9 cellular contexts compared by ENCODE assay signal in genomic region chr12:68236421-68237059, GRCh38. TPM values are rescaled to one million over a fixed set of nuclear protein-coding genes. Genes with fewer than 3 reads are reported as not detected.
DNase-seq lines count a peak whose midpoint lies in the region; ATAC-seq and TF ChIP-seq lines count a peak whose summit lies in the region.
"Had no signal": no experiment of that assay in that cellular context is flagged by ENCODE, and none has a peak within 500 bp of the region (broad histone marks: within the 10 kb centered on the region; RNA-seq: fewer than 3 reads in every experiment).

No MANE protein-coding gene starts in this region.

- H3K27ac ChIP-seq in neuronal stem cell (replicated peaks; ENCODE audit: low read length), result no peak overlapping the region

- H3K4me3 ChIP-seq in Caco-2 (ENCODE audit: low read depth, low read length), result no peak overlapping the region
- no peak overlapping the region for H3K4me3 ChIP-seq in neuronal stem cell (ENCODE audit: low read length in 2 of 2)

- peak overlapping the region; percentile 20 for H2AFZ ChIP-seq in neuronal stem cell (ENCODE audit: low read length)

- H3K36me3 ChIP-seq in Caco-2 (ENCODE audit: control insufficient read depth, insufficient read depth, low read length), result no peaks in the 10 kb centered on the region
- no peaks in the 10 kb centered on the region for H3K36me3 ChIP-seq in neuronal stem cell (replicated peaks in 1 of 2; ENCODE audit: control insufficient read depth in 2 of 2, insufficient read depth in 2 of 2, low read length in 2 of 2)

- no peak overlapping the region for H3K9ac ChIP-seq in neuronal stem cell (ENCODE audit: low read depth, low read length, poor library complexity)

- H3K4me3 Mint-ChIP-seq in Caco-2 (ENCODE audit: unreplicated experiment), result peak overlapping the region; percentile 34
- peak overlapping the region; percentile 83 for H3K4me3 Mint-ChIP-seq in central memory CD8-positive, alpha-beta T cell
- H3K4me3 Mint-ChIP-seq: neural crest cell had no signal

- H3K4me2 ChIP-seq in neuronal stem cell (ENCODE audit: insufficient read depth, low read length, poor library complexity, severe bottlenecking), result no peak overlapping the region

- H3K79me1 ChIP-seq in neuronal stem cell (ENCODE audit: low read depth, low read length), result no peaks in the 10 kb centered on the region

- H3K4ac ChIP-seq in neuronal stem cell (ENCODE audit: low read length), result no peak overlapping the region

- no peak overlapping the region for H3K18ac ChIP-seq in neuronal stem cell (ENCODE audit: low read length)

- CTCF ChIA-PET in Caco-2 (lab: Charles Lee), result interaction anchor here (0.6 kb wide), 1 partner anchor 773 kb away, joined by 4 read pairs; no protein-coding TSS in a partner anchor

- H3K23ac ChIP-seq in neuronal stem cell (ENCODE audit: low read depth, low read length, poor library complexity), result no peak overlapping the region

- H4K8ac ChIP-seq in neuronal stem cell (ENCODE audit: low read depth, low read length), result no peak overlapping the region

- H2BK5ac ChIP-seq in neuronal stem cell (ENCODE audit: low read length), result no peak overlapping the region

- no peak overlapping the region for H2BK12ac ChIP-seq in neuronal stem cell (ENCODE audit: low read length)

- H3K4me1 ChIP-seq in Caco-2 (no peaks in the 10 kb centered on the region), neuronal stem cell (ENCODE audit: control insufficient read depth in 2 of 2, insufficient read depth in 1 of 2, low read depth in 1 of 2, low read length in 2 of 2) (peaks cover 0 to 6% of the 10 kb centered on the region in 2 donors)

- H3K4me1 Mint-ChIP-seq in Caco-2 (ENCODE audit: low read depth, unreplicated experiment), result peaks cover 7% of the 10 kb centered on the region
- peaks cover 28% of the 10 kb centered on the region for H3K4me1 Mint-ChIP-seq in central memory CD8-positive, alpha-beta T cell

- TF ChIP-seq CTCF in Caco-2 (IDR thresholded peaks at IDR 0.05; ENCODE audit: insufficient read depth in 1 of 2, low read depth in 1 of 2, low read length in 1 of 2, severe bottlenecking in 1 of 2, unreplicated experiment in 1 of 2), result no peak

- H3K9me3 ChIP-seq in Caco-2 (no peaks in the 10 kb centered on the region), neuronal stem cell (replicated peaks in 1 of 2; ENCODE audit: control insufficient read depth in 2 of 2, insufficient read depth in 1 of 2, low read depth in 1 of 2, low read length in 2 of 2) (no peaks in the 10 kb centered on the region)

- WGBS in neuronal stem cell (ENCODE audit: extremely low coverage in 2 of 2, insufficient read length in 2 of 2, insufficient replicate concordance in 1 of 2), 2 donors, result no CpG with 5 or more reads among the region's 8 CpGs

- no peak for DNase-seq in Caco-2
- peak; percentile 15 for DNase-seq in T follicular helper cell (ENCODE audit: low read depth)
- no peak for DNase-seq in central memory CD8-positive, alpha-beta T cell (ENCODE audit: low spot score in 2 of 2)
- no peak for DNase-seq in neuronal stem cell (ENCODE audit: low spot score)
- DNase-seq in NCI-H1105 treated with DMSO at 0.1 percent for 48 hours (lab: John Stamatoyannopoulos, UW), result no peak
- DNase-seq in anterior cingulate cortex (lab: John Stamatoyannopoulos, UW), result no peak

- H3K27me3 ChIP-seq in Caco-2 (replicated peaks; ENCODE audit: control insufficient read depth, insufficient read depth, low read length) (no peaks in the 10 kb centered on the region), neuronal stem cell (ENCODE audit: control insufficient read depth in 3 of 3, insufficient read depth in 3 of 3, low read depth in 1 of 3, low read length in 3 of 3) (peaks cover 0 to 20% (median 0%) of the 10 kb centered on the region in 3 experiments)

- H3K27ac Mint-ChIP-seq in Caco-2 (ENCODE audit: unreplicated experiment), result no peak overlapping the region
- H3K27ac Mint-ChIP-seq in central memory CD8-positive, alpha-beta T cell (ENCODE audit: low read depth), result peak overlapping the region; percentile 78

- POLR2A ChIA-PET in Caco-2 (lab: Charles Lee), result no interaction called here

- BruUV-seq in Caco-2 (replicated peaks; lab: Mats Ljungman, UMichigan), result no TSS peak

- intact Hi-C loops in Caco-2 (cut with micrococcal nuclease; ENCODE audit: unreplicated experiment), result no loop called here

- no peak overlapping the region for H3K14ac ChIP-seq in neuronal stem cell (ENCODE audit: low read length)

- peaks cover 20% of the 10 kb centered on the region for H3K27me3 Mint-ChIP-seq in Caco-2 (ENCODE audit: insufficient read depth, unreplicated experiment)
- no peaks in the 10 kb centered on the region for H3K27me3 Mint-ChIP-seq in central memory CD8-positive, alpha-beta T cell

- H2BK15ac ChIP-seq in neuronal stem cell (ENCODE audit: low read length), result no peak overlapping the region

- peak; percentile 45 for ATAC-seq in GM19328 (IDR thresholded peaks at IDR 0.05; ENCODE audit: unreplicated experiment)
- peak; percentile 40 for ATAC-seq in HG03460 (IDR thresholded peaks at IDR 0.05; ENCODE audit: unreplicated experiment)
- peak; percentile 72 for ATAC-seq in central memory CD8-positive, alpha-beta T cell (replicated peaks; ENCODE audit: extremely low read depth, poor library complexity, severe bottlenecking)

- no peaks in the 10 kb centered on the region for H3K9me3 Mint-ChIP-seq in Caco-2 (ENCODE audit: unreplicated experiment)
- H3K9me3 Mint-ChIP-seq in central memory CD8-positive, alpha-beta T cell, result no peaks in the 10 kb centered on the region

- no peak overlapping the region for H2BK120ac ChIP-seq in neuronal stem cell (ENCODE audit: low read depth, low read length)

- no peaks in the 10 kb centered on the region for H3K36me3 Mint-ChIP-seq in Caco-2 (ENCODE audit: insufficient read depth, unreplicated experiment)
- peaks cover 2% of the 10 kb centered on the region for H3K36me3 Mint-ChIP-seq in central memory CD8-positive, alpha-beta T cell (ENCODE audit: insufficient read depth)

- no peak overlapping the region for H2AK5ac ChIP-seq in neuronal stem cell (ENCODE audit: low read depth, low read length)

- no peak overlapping the region for H4K91ac ChIP-seq in neuronal stem cell (ENCODE audit: low read depth, low read length, poor library complexity)

RNA-seq across cellular contexts. Expression of gene IL26, which starts 10.9 kb away (rescaled TPM):
- total RNA-seq in Caco-2 (2022), result not detected in 2 replicates
- not detected for polyA plus RNA-seq in neuronal stem cell (2013, experiment 1 of 2)
- polyA plus RNA-seq in neuronal stem cell (2013, experiment 2 of 2), result not detected
- total RNA-seq: neural crest cell had no signal

RNA-seq across cellular contexts. Expression of gene IL22, which starts 16.9 kb away (rescaled TPM):
- not detected in 2 replicates for total RNA-seq in Caco-2 (2022)
- polyA plus RNA-seq in neuronal stem cell (2013, experiment 1 of 2), result not detected
- not detected for polyA plus RNA-seq in neuronal stem cell (2013, experiment 2 of 2)
- total RNA-seq: neural crest cell had no signal
